In the genomic region with DNA sequence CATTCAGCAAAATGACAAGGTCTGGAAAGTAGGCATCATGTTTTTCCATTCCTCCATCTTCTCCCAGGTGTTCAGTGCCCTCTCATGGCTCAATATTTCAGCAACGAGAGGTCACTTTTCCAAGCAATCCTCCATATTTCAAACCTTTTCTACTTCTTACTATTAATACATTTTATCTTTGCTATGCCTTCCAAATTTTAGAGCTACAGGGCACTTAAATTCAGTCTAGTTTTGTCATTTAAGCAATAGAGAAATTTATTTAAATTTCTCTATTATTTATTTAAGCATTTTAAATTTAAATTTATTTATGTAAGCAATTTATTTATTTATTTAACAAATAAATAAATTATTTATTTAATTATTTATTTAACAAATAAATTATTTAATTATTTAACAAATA, we compare ENCODE assay signal across 30 cellular contexts.
"Had no signal": no experiment of that assay in that cellular context is flagged by ENCODE, and none has a peak within 500 bp of the region (broad histone marks: within the 10 kb centered on the region; RNA-seq: fewer than 3 reads in every experiment).

No MANE protein-coding gene starts in this region.

- H3K9me3 ChIP-seq: gastroesophageal sphincter, suprapubic skin, tibial artery, upper lobe of right lung had no signal

- H3K4me1 ChIP-seq: gastroesophageal sphincter, spleen, suprapubic skin, tibial artery, upper lobe of right lung had no signal

- H3K27me3 ChIP-seq: gastroesophageal sphincter, spleen, suprapubic skin, tibial artery, upper lobe of right lung had no signal

- H3K27ac Mint-ChIP-seq: activated CD4-positive, alpha-beta memory T cell treated with anti-CD3 and anti-CD28 coated beads for 36 hours; activated CD4-positive, alpha-beta T cell treated with anti-CD3 and anti-CD28 coated beads, Interleukin-2, amount 10 ng/mL, durations not matched to agents 24 days and 14 days; activated T-cell treated with anti-CD3 and anti-CD28 coated beads, Interleukin-2, amount 50 U/mL, for 24 hours; activated T-helper 17 cell treated with anti-CD3 and anti-CD28 coated beads, Interleukin-2, amount 50 U/mL, for 72 hours; effector memory CD8-positive, alpha-beta T cell; mesothelial cell of epicardium; naive B cell; nephron progenitor cell had no signal

- H3K27me3 Mint-ChIP-seq: activated CD4-positive, alpha-beta memory T cell treated with anti-CD3 and anti-CD28 coated beads for 36 hours; activated CD4-positive, alpha-beta T cell treated with anti-CD3 and anti-CD28 coated beads, Interleukin-2, amount 10 ng/mL, durations not matched to agents 24 days and 14 days; activated T-cell treated with anti-CD3 and anti-CD28 coated beads, Interleukin-2, amount 50 U/mL, for 24 hours; activated T-helper 17 cell treated with anti-CD3 and anti-CD28 coated beads, Interleukin-2, amount 50 U/mL, for 72 hours; effector memory CD8-positive, alpha-beta T cell; naive B cell had no signal

- H3K4me3 ChIP-seq: gastroesophageal sphincter, spleen, suprapubic skin, tibial artery, upper lobe of right lung had no signal

- H3K36me3 Mint-ChIP-seq: activated CD4-positive, alpha-beta memory T cell treated with anti-CD3 and anti-CD28 coated beads for 36 hours; mesothelial cell of epicardium; naive B cell had no signal

- H3K4me3 Mint-ChIP-seq: activated CD4-positive, alpha-beta memory T cell treated with anti-CD3 and anti-CD28 coated beads for 36 hours; activated CD4-positive, alpha-beta T cell treated with anti-CD3 and anti-CD28 coated beads, Interleukin-2, amount 10 ng/mL, durations not matched to agents 24 days and 14 days; activated T-cell treated with anti-CD3 and anti-CD28 coated beads, Interleukin-2, amount 50 U/mL, for 24 hours; activated T-helper 17 cell treated with anti-CD3 and anti-CD28 coated beads, Interleukin-2, amount 50 U/mL, for 72 hours; effector memory CD8-positive, alpha-beta T cell; mesothelial cell of epicardium; naive B cell; nephron progenitor cell had no signal

- H3K36me3 ChIP-seq: gastroesophageal sphincter, spleen, suprapubic skin, tibial artery, upper lobe of right lung, WERI-Rb-1 had no signal

- H3K9me3 Mint-ChIP-seq: activated CD4-positive, alpha-beta T cell treated with anti-CD3 and anti-CD28 coated beads, Interleukin-2, amount 10 ng/mL, durations not matched to agents 24 days and 14 days; mesothelial cell of epicardium had no signal

- ATAC-seq: activated T-helper 17 cell treated with anti-CD3 and anti-CD28 coated beads, Interleukin-2, amount 50 U/mL, for 72 hours; gastroesophageal sphincter; left colon; right cardiac atrium; upper lobe of right lung had no signal

- H3K27ac ChIP-seq: gastroesophageal sphincter, spleen, suprapubic skin, tibial artery, upper lobe of right lung, WERI-Rb-1 had no signal

- DNase-seq: activated CD4-positive, alpha-beta memory T cell treated with anti-CD3 and anti-CD28 coated beads for 36 hours; activated CD4-positive, alpha-beta T cell treated with anti-CD3 and anti-CD28 coated beads, Interleukin-2, amount 10 ng/mL, durations not matched to agents 24 days and 14 days; activated CD4-positive, CD25-positive, alpha-beta regulatory T cell treated with anti-CD3 and anti-CD28 coated beads, Interleukin-2, amount 50 U/mL, for 72 hours; activated CD8-positive, alpha-beta memory T cell treated with anti-CD3 and anti-CD28 coated beads, Interleukin-2, amount 50 U/mL, for 4 hours; activated gamma-delta T cell treated with Interleukin-2 at 50 U/mL for 16 hours; activated naive CD4-positive, alpha-beta T cell treated with anti-CD3 and anti-CD28 coated beads, Interleukin-2, amount 50 U/mL, for 16 hours; activated T-cell treated with anti-CD3 and anti-CD28 coated beads, Interleukin-2, amount 50 U/mL, for 24 hours; amygdala; caudate nucleus; cortex of kidney; effector memory CD8-positive, alpha-beta T cell; erythroblast; head of caudate nucleus; hippocampal formation; kidney; left colon; naive B cell; nephron progenitor cell; occipital lobe; right cardiac atrium; spleen; stimulated activated naive CD4-positive, alpha-beta T cell; T1000; tibial artery; upper lobe of right lung; WERI-Rb-1 had no signal

- H3K4me1 Mint-ChIP-seq: activated CD4-positive, alpha-beta T cell treated with anti-CD3 and anti-CD28 coated beads, Interleukin-2, amount 10 ng/mL, durations not matched to agents 24 days and 14 days; activated T-helper 17 cell treated with anti-CD3 and anti-CD28 coated beads, Interleukin-2, amount 50 U/mL, for 72 hours; naive B cell; nephron progenitor cell had no signal
